Comparison of ENCODE assay signal across 8 cellular contexts in genomic region chr5:135203593-135204036, GRCh38.
A peak's percentile ranks its signal among the peaks of the same experiment; 100 is the strongest.
DNase-seq lines count a peak whose midpoint lies in the region; ATAC-seq, FAIRE-seq and TF ChIP-seq lines count a peak whose summit lies in the region.

No MANE protein-coding gene starts in this region.

- H3K27ac ChIP-seq in right lobe of liver: no peak overlapping the region

- intact Hi-C loops in right lobe of liver (cut with DNase I): no loop called here

- peak in 3 of 4 donors; percentile 11 to 39 (median 29) for TF ChIP-seq CTCF in right lobe of liver (IDR thresholded peaks at IDR 0.05)

- no peaks in the 10 kb centered on the region for H3K27me3 ChIP-seq in right lobe of liver

- DNase-seq in EH (ENCODE audit: low read depth) (peak; percentile 20), Kasumi-1 (lab: John Stamatoyannopoulos, UW) (peak; percentile 56 to 66), right lobe of liver (no peak), hippocampal formation (lab: John Stamatoyannopoulos, UW) (no peak), T-helper 9 cell (no peak), inferior parietal cortex (ENCODE audit: extremely low spot score) (no peak)

- peak; percentile 79 for FAIRE-seq in TTC549 (lab: Jason Lieb, UNC)

- no peaks in the 10 kb centered on the region for H3K36me3 ChIP-seq in right lobe of liver

- WGBS in right lobe of liver (ENCODE audit: insufficient coverage, low coverage, low lambda C conversion rate, missing lambda C conversion rate): 56% methylated on average over 4 of the region's 4 CpGs

- H3K4me3 ChIP-seq in right lobe of liver: no peak overlapping the region

- TF ChIP-seq POLR2A in right lobe of liver (IDR thresholded peaks at IDR 0.05): no peak

- H3K9me3 ChIP-seq in right lobe of liver: peaks cover 0 to 10% (median 0%) of the 10 kb centered on the region in 4 donors

- no peaks in the 10 kb centered on the region for H3K4me1 ChIP-seq in right lobe of liver

- ATAC-seq in right lobe of liver: peak in 1 of 4 donors; percentile 27
- ATAC-seq in HG02759 (IDR thresholded peaks at IDR 0.05; ENCODE audit: unreplicated experiment): no peak

Comparison
In these comparisons a context has a peak if more than half of its experiments do, and no peak if none do; other contexts are left out.
1. DNase-seq: peak in EH (single experiment) and Kasumi-1 (2 of 2); none in right lobe of liver (0 of 3), hippocampal formation (0 of 2), T-helper 9 cell (single experiment) and inferior parietal cortex (single experiment).